In genomic region chr13:33728271-33729037, GRCh38 we compare ENCODE assay signal across 8 cellular contexts.
DNase-seq lines count a peak whose midpoint lies in the region; ATAC-seq and TF ChIP-seq lines count a peak whose summit lies in the region.

No MANE protein-coding gene starts in this region.

- H3K27ac ChIP-seq in OCI-LY3 (ENCODE audit: low read length): peak overlapping the region; percentile 71

- H3K27me3 ChIP-seq in OCI-LY3 (ENCODE audit: low read depth, low read length): peaks cover 36% of the 10 kb centered on the region

- H3K9ac ChIP-seq in OCI-LY3 (ENCODE audit: low read length): peak overlapping the region; percentile 0; the same call in 1 of the 2 replicates

- ATAC-seq in GM18907 (IDR thresholded peaks at IDR 0.05; ENCODE audit: unreplicated experiment) (peak; percentile 90), HG02852 (IDR thresholded peaks at IDR 0.05; ENCODE audit: unreplicated experiment) (peak; percentile 84)

- H3K36me3 ChIP-seq in OCI-LY3 (replicated peaks; ENCODE audit: low read depth, low read length): no peaks in the 10 kb centered on the region

- H3K4me2 ChIP-seq in OCI-LY3 (ENCODE audit: low read length): peak overlapping the region; percentile 76

- H4K20me1 ChIP-seq in OCI-LY3 (ENCODE audit: insufficient read depth, low read length): no peaks in the 10 kb centered on the region

- no peaks in the 10 kb centered on the region for H3K9me3 ChIP-seq in OCI-LY3 (ENCODE audit: insufficient read depth, low read length)

- no peak overlapping the region for H2AFZ ChIP-seq in OCI-LY3 (ENCODE audit: low read depth, low read length)

- H3K4me1 ChIP-seq in OCI-LY3 (ENCODE audit: low read length): peaks cover 52% of the 10 kb centered on the region

- TF ChIP-seq CTCF in OCI-LY3 (IDR thresholded peaks at IDR 0.05; ENCODE audit: low read depth, low read length): no peak

- peak; percentile 31 for DNase-seq in kidney glomerular epithelial cell (lab: John Stamatoyannopoulos, UW)
- no peak for DNase-seq in NCI-H1105 (lab: John Stamatoyannopoulos, UW)
- DNase-seq in 8988T: no peak
- DNase-seq in germinal center (ENCODE audit: low spot score): no peak
- no peak for DNase-seq in activated CD8-positive, alpha-beta memory T cell treated with anti-CD3 and anti-CD28 coated beads for 24 hours

- no peaks in the 10 kb centered on the region for H3K79me2 ChIP-seq in OCI-LY3 (ENCODE audit: low read length)

- H3K4me3 ChIP-seq in OCI-LY3 (ENCODE audit: low read length): peak overlapping the region; percentile 50
